Comparison of ENCODE assay signal across 20 cellular contexts in genomic region chr7:151694441-151694827, GRCh38.
DNase-seq lines count a peak whose midpoint lies in the region; ATAC-seq, FAIRE-seq and TF ChIP-seq lines count a peak whose summit lies in the region.
"Had no signal": no experiment of that assay in that cellular context is flagged by ENCODE, and none has a peak within 500 bp of the region (broad histone marks: within the 10 kb centered on the region; RNA-seq: fewer than 3 reads in every experiment).

No MANE protein-coding gene starts in this region.

- H2AFZ ChIP-seq in neuronal stem cell (ENCODE audit: low read length) = no peak overlapping the region
- H2AFZ ChIP-seq: parathyroid adenoma had no signal

- TF ChIP-seq CTCF in A549 (IDR thresholded peaks at IDR 0.05) (no peak), NB4 (IDR thresholded peaks at IDR 0.05; ENCODE audit: low read depth, low read length) (no peak), chondrocyte (IDR thresholded peaks at IDR 0.05) (no peak)

- peak overlapping the region; percentile 83 to 89 for H3K27ac ChIP-seq in A549
- H3K27ac ChIP-seq in neuronal stem cell (replicated peaks; ENCODE audit: low read length) = no peak overlapping the region
- H3K27ac ChIP-seq: parathyroid adenoma, vagina had no signal

- peak overlapping the region; percentile 9 for H3K23ac ChIP-seq in neuronal stem cell (ENCODE audit: low read depth, low read length, poor library complexity)

- H3K14ac ChIP-seq in neuronal stem cell (ENCODE audit: low read length) = no peak overlapping the region

- POLR2A ChIA-PET in A549 (lab: Yijun Ruan, JAX) = no interaction called here

- peak overlapping the region; percentile 51 for H2BK15ac ChIP-seq in neuronal stem cell (ENCODE audit: low read length)

- H3K36me3 Mint-ChIP-seq in chondrocyte (ENCODE audit: low read depth) = no peaks in the 10 kb centered on the region

- H3K4ac ChIP-seq in neuronal stem cell (ENCODE audit: low read length) = peak overlapping the region; percentile 14

- peak overlapping the region; percentile 14 for H3K27ac Mint-ChIP-seq in chondrocyte (ENCODE audit: unreplicated experiment)
- H3K27ac Mint-ChIP-seq: T-helper 1 cell treated with Interleukin-12 subunit alpha and Interleukin-12 subunit beta and Interleukin-4 antibody, amounts not matched to agents 30 μg/mL and 1 μg/mL, for 36 hours had no signal

- CTCF ChIA-PET in A549 (lab: Yijun Ruan, JAX) = interaction anchor here (1.7 to 6.3 kb wide), 2 partner anchors 28 to 65 kb away, joined by 3 to 66 read pairs; no protein-coding TSS in a partner anchor

- no peak overlapping the region for H3K4me3 ChIP-seq in A549
- no peak overlapping the region for H3K4me3 ChIP-seq in NB4 (ENCODE audit: low read depth, low read length)
- H3K4me3 ChIP-seq in neuronal stem cell (ENCODE audit: low read length in 2 of 2) = no peak overlapping the region
- H3K4me3 ChIP-seq: HAP-1, smooth muscle cell, vagina had no signal

- no peak overlapping the region for H4K91ac ChIP-seq in neuronal stem cell (ENCODE audit: low read depth, low read length, poor library complexity)

- TF ChIP-seq RAD21 in A549 (conservative IDR thresholded peaks at IDR 0.05 in 1 of 2, IDR thresholded peaks at IDR 0.05 in 1 of 2) = no peak

- peaks cover 60% of the 10 kb centered on the region for H3K4me1 Mint-ChIP-seq in chondrocyte (ENCODE audit: low read depth)

- no peak for TF ChIP-seq POLR2A in A549 (IDR thresholded peaks at IDR 0.05; ENCODE audit: low read length)
- no peak for TF ChIP-seq POLR2A in NB4 (IDR thresholded peaks at IDR 0.05; ENCODE audit: extremely low read depth, insufficient read length)

- no peak for TF ChIP-seq EP300 in A549 (IDR thresholded peaks at IDR 0.05)

- H4K8ac ChIP-seq in neuronal stem cell (ENCODE audit: low read depth, low read length) = no peak overlapping the region

- H3K4me1 ChIP-seq in A549 (peaks cover 70% of the 10 kb centered on the region), neuronal stem cell (ENCODE audit: control insufficient read depth in 2 of 2, insufficient read depth in 1 of 2, low read depth in 1 of 2, low read length in 2 of 2) (peaks cover 25 to 26% of the 10 kb centered on the region in 2 donors)
- H3K4me1 ChIP-seq: HAP-1, parathyroid adenoma had no signal

- H3K4me3 Mint-ChIP-seq in chondrocyte (ENCODE audit: unreplicated experiment) = no peak overlapping the region
- H3K4me3 Mint-ChIP-seq: T-helper 1 cell treated with Interleukin-12 subunit alpha and Interleukin-12 subunit beta and Interleukin-4 antibody, amounts not matched to agents 30 μg/mL and 1 μg/mL, for 36 hours had no signal

- H3K9ac ChIP-seq in neuronal stem cell (ENCODE audit: low read depth, low read length, poor library complexity) = no peak overlapping the region
- H3K9ac ChIP-seq: parathyroid adenoma had no signal

- no peaks in the 10 kb centered on the region for H3K36me3 ChIP-seq in neuronal stem cell (replicated peaks in 1 of 2; ENCODE audit: control insufficient read depth in 2 of 2, insufficient read depth in 2 of 2, low read length in 2 of 2)
- H3K36me3 ChIP-seq: HAP-1, vagina had no signal

- H3K27me3 ChIP-seq in neuronal stem cell (ENCODE audit: control insufficient read depth in 3 of 3, insufficient read depth in 3 of 3, low read depth in 1 of 3, low read length in 3 of 3) = no peaks in the 10 kb centered on the region
- H3K27me3 ChIP-seq: vagina had no signal

- 95% methylated on average over 5 of the region's 5 CpGs for WGBS in A549 (ENCODE audit: missing lambda C conversion rate)
- WGBS in neuronal stem cell (ENCODE audit: extremely low coverage in 2 of 2, insufficient read length in 2 of 2, insufficient replicate concordance in 1 of 2), 2 donors = no CpG with 5 or more reads among the region's 5 CpGs

- no peaks in the 10 kb centered on the region for H3K9me3 ChIP-seq in A549
- no peaks in the 10 kb centered on the region for H3K9me3 ChIP-seq in neuronal stem cell (replicated peaks in 1 of 2; ENCODE audit: control insufficient read depth in 2 of 2, insufficient read depth in 1 of 2, low read depth in 1 of 2, low read length in 2 of 2)
- H3K9me3 ChIP-seq: HAP-1, vagina had no signal

- H3K18ac ChIP-seq in neuronal stem cell (ENCODE audit: low read length) = peak overlapping the region; percentile 74

- no peak for ATAC-seq in A549
- ATAC-seq in GM19328 (IDR thresholded peaks at IDR 0.05; ENCODE audit: unreplicated experiment) = no peak
- no peak for ATAC-seq in GM19452 (IDR thresholded peaks at IDR 0.05; ENCODE audit: unreplicated experiment)
- ATAC-seq in GM19455 (IDR thresholded peaks at IDR 0.05; ENCODE audit: unreplicated experiment) = no peak

- no peaks in the 10 kb centered on the region for H3K79me1 ChIP-seq in neuronal stem cell (ENCODE audit: low read depth, low read length)

- H2AK5ac ChIP-seq in neuronal stem cell (ENCODE audit: low read depth, low read length) = peak overlapping the region; percentile 25

- H3K9me3 Mint-ChIP-seq in chondrocyte (ENCODE audit: low read depth) = no peaks in the 10 kb centered on the region
- H3K9me3 Mint-ChIP-seq: CD8-positive, alpha-beta memory T cell; naive thymus-derived CD8-positive, alpha-beta T cell; T-helper 1 cell treated with Interleukin-12 subunit alpha and Interleukin-12 subunit beta and Interleukin-4 antibody, amounts not matched to agents 30 μg/mL and 1 μg/mL, for 36 hours had no signal

- H2BK12ac ChIP-seq in neuronal stem cell (ENCODE audit: low read length) = peak overlapping the region; percentile 25

- H2BK5ac ChIP-seq in neuronal stem cell (ENCODE audit: low read length) = no peak overlapping the region

- peak overlapping the region; percentile 70; the same call in 1 of the 3 replicates for H3K4me2 ChIP-seq in A549
- no peak overlapping the region for H3K4me2 ChIP-seq in neuronal stem cell (ENCODE audit: insufficient read depth, low read length, poor library complexity, severe bottlenecking)
- H3K4me2 ChIP-seq: smooth muscle cell had no signal

- DNase-seq in A549 (ENCODE audit: low read depth in 1 of 2, low spot score in 1 of 2) = no peak
- DNase-seq in NB4 (ENCODE audit: low read depth) = peak; percentile 46
- no peak for DNase-seq in chondrocyte (ENCODE audit: low spot score)
- DNase-seq in neuronal stem cell (ENCODE audit: low spot score) = no peak
- no peak for DNase-seq in Kasumi-1 (lab: John Stamatoyannopoulos, UW)
- DNase-seq: activated CD4-positive, alpha-beta T cell treated with anti-CD3 and anti-CD28 coated beads, Interleukin-2, amount 50 U/mL, for 48 hours; activated T-cell treated with anti-CD3 and anti-CD28 coated beads for 4 hours; glutamatergic neuron; NCI-H1048 had no signal

- no peaks in the 10 kb centered on the region for H3K27me3 Mint-ChIP-seq in chondrocyte (ENCODE audit: low read depth)
- H3K27me3 Mint-ChIP-seq: CD8-positive, alpha-beta memory T cell; naive thymus-derived CD8-positive, alpha-beta T cell had no signal

- H2BK120ac ChIP-seq in neuronal stem cell (ENCODE audit: low read depth, low read length) = no peak overlapping the region

- FAIRE-seq in A549 (lab: Jason Lieb, UNC) = no peak
- FAIRE-seq: GM12892 had no signal

TF ChIP-seq in A549, 52 proteins besides CTCF, POLR2A, EP300 and RAD21:
- TF ChIP-seq HOXB13 (CRISPR knock-in tag; IDR thresholded peaks at IDR 0.05; ENCODE audit: low read depth) (no peak), RFX5 (IDR thresholded peaks at IDR 0.05) (no peak), MAZ (IDR thresholded peaks at IDR 0.05; ENCODE audit: borderline replicate concordance, low read depth, low read length) (no peak)
